In the genomic region with DNA sequence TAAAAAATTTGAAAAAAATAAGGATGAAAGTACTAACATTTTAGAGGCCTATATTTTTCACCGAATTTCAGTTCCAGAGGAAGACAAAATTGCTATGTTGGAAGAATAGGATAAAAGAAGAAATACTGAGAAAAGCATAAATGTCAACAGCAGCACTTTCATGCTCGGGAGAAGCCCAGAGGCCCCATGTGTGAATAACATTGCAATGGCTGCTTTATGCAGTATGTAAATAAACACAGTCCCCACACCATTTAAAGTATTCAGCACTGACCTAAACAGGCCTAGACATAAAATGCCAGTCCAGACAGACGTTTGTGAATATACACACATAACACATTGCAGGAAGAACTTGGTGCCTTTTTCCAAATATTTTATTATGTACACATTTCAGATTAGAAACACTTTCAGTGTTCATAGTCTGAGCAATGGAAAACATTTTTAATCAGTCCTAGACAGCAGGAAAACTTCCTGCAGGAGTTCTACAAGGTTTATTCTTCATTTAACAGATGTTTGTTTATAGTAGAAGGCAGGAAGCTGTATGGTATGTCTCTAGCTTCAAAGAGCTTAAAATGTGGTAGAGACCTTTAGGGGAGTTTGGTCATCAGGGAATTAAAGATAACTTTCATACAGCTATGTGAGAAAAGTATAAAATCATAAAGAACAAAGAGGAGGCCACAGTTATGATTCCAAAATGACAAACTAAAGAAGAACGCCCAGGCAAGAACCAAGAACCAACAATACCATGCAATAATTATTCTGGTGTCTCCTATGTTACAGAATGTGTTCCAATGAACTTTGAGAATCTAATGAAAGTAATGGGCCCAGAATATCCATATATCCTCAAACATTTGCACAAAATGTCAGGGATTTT, we compare ENCODE assay signal across 13 cellular contexts. TPM values are rescaled to one million over a fixed set of nuclear protein-coding genes. Genes with fewer than 3 reads are reported as not detected.
DNase-seq lines count a peak whose midpoint lies in the region; ATAC-seq and TF ChIP-seq lines count a peak whose summit lies in the region.
"Had no signal": no experiment of that assay in that cellular context is flagged by ENCODE, and none has a peak within 500 bp of the region (broad histone marks: within the 10 kb centered on the region; RNA-seq: fewer than 3 reads in every experiment).

No MANE protein-coding gene starts in this region.

- TF ChIP-seq CTCF in tibial artery (IDR thresholded peaks at IDR 0.05): no peak

- H3K4me1 ChIP-seq in tibial artery: peaks cover 0 to 74% (median 42%) of the 10 kb centered on the region in 4 donors

- intact Hi-C loops in tibial artery (cut with DNase I; ENCODE audit: low total_unique reads): no loop called here

- POLR2A ChIA-PET in activated CD4-positive, alpha-beta T cell treated with anti-CD3 and anti-CD28 coated beads, Interleukin-2, amount 10 ng/mL, durations not matched to agents 7 days and 5 days (lab: Charles Lee): no interaction called here

- H3K4me3 ChIP-seq in tibial artery: no peak overlapping the region

- H3K4me1 Mint-ChIP-seq in activated CD4-positive, alpha-beta T cell treated with anti-CD3 and anti-CD28 coated beads, Interleukin-2, amount 10 ng/mL, durations not matched to agents 7 days and 5 days: peaks cover 80% of the 10 kb centered on the region
- peaks cover 40% of the 10 kb centered on the region for H3K4me1 Mint-ChIP-seq in activated CD8-positive, alpha-beta memory T cell treated with anti-CD3 and anti-CD28 coated beads, Interleukin-2, amount 10 ng/mL, durations not matched to agents 7 days and 5 days

- DNase-seq in activated CD4-positive, alpha-beta T cell treated with anti-CD3 and anti-CD28 coated beads, Interleukin-2, amount 10 ng/mL, durations not matched to agents 7 days and 5 days: no peak
- DNase-seq in activated CD4-positive, alpha-beta T cell treated with anti-CD3 and anti-CD28 coated beads, Interleukin-2, amount 50 U/mL, for 1 hour: no peak
- DNase-seq in astrocyte of the hippocampus (ENCODE audit: low read depth, low spot score) (peak; percentile 55), iris pigment epithelial cell (ENCODE audit: low read depth) (peak; percentile 69), tibial artery (no peak), NCI-H446 (lab: John Stamatoyannopoulos, UW) (no peak), GF-D8 (lab: John Stamatoyannopoulos, UW) (no peak)
- no peak for DNase-seq in activated CD8-positive, alpha-beta memory T cell treated with anti-CD3 and anti-CD28 coated beads, Interleukin-2, amount 10 ng/mL, durations not matched to agents 7 days and 5 days
- DNase-seq: activated T-cell treated with anti-CD3 and anti-CD28 coated beads, Interleukin-2, amount 50 U/mL, for 24 hours; GOT3; NCI-H82 had no signal

- H3K9me3 ChIP-seq in tibial artery: no peaks in the 10 kb centered on the region

- peak overlapping the region; percentile 68 to 70 for H3K27ac ChIP-seq in tibial artery

- H3K4me3 Mint-ChIP-seq in activated CD4-positive, alpha-beta T cell treated with anti-CD3 and anti-CD28 coated beads, Interleukin-2, amount 10 ng/mL, durations not matched to agents 7 days and 5 days: no peak overlapping the region
- H3K4me3 Mint-ChIP-seq in activated CD8-positive, alpha-beta memory T cell treated with anti-CD3 and anti-CD28 coated beads, Interleukin-2, amount 10 ng/mL, durations not matched to agents 7 days and 5 days: no peak overlapping the region
- H3K4me3 Mint-ChIP-seq: activated T-cell treated with anti-CD3 and anti-CD28 coated beads, Interleukin-2, amount 50 U/mL, for 24 hours; dendritic cell treated with granulocyte-macrophage colony-stimulating factor and Interleukin-4, amounts not matched to agents 40 ng/mL and 50 ng/mL, for 4 days; T-helper 1 cell treated with Interleukin-12 subunit alpha and Interleukin-12 subunit beta and Interleukin-4 antibody, amounts not matched to agents 30 μg/mL and 1 μg/mL, for 36 hours had no signal

- no peak for ATAC-seq in activated CD8-positive, alpha-beta memory T cell treated with anti-CD3 and anti-CD28 coated beads, Interleukin-2, amount 10 ng/mL, durations not matched to agents 7 days and 5 days

- peak overlapping the region; percentile 7 for H3K27ac Mint-ChIP-seq in activated CD4-positive, alpha-beta T cell treated with anti-CD3 and anti-CD28 coated beads, Interleukin-2, amount 10 ng/mL, durations not matched to agents 7 days and 5 days
- H3K27ac Mint-ChIP-seq in activated CD8-positive, alpha-beta memory T cell treated with anti-CD3 and anti-CD28 coated beads, Interleukin-2, amount 10 ng/mL, durations not matched to agents 7 days and 5 days: no peak overlapping the region
- H3K27ac Mint-ChIP-seq: activated T-cell treated with anti-CD3 and anti-CD28 coated beads, Interleukin-2, amount 50 U/mL, for 24 hours; dendritic cell treated with granulocyte-macrophage colony-stimulating factor and Interleukin-4, amounts not matched to agents 40 ng/mL and 50 ng/mL, for 4 days; T-helper 1 cell treated with Interleukin-12 subunit alpha and Interleukin-12 subunit beta and Interleukin-4 antibody, amounts not matched to agents 30 μg/mL and 1 μg/mL, for 36 hours had no signal

- H3K27me3 Mint-ChIP-seq in activated CD4-positive, alpha-beta T cell treated with anti-CD3 and anti-CD28 coated beads, Interleukin-2, amount 10 ng/mL, durations not matched to agents 7 days and 5 days: no peaks in the 10 kb centered on the region
- H3K27me3 Mint-ChIP-seq in activated CD8-positive, alpha-beta memory T cell treated with anti-CD3 and anti-CD28 coated beads, Interleukin-2, amount 10 ng/mL, durations not matched to agents 7 days and 5 days: no peaks in the 10 kb centered on the region
- H3K27me3 Mint-ChIP-seq: activated T-cell treated with anti-CD3 and anti-CD28 coated beads, Interleukin-2, amount 50 U/mL, for 24 hours; dendritic cell treated with granulocyte-macrophage colony-stimulating factor and Interleukin-4, amounts not matched to agents 40 ng/mL and 50 ng/mL, for 4 days had no signal

- H3K27me3 ChIP-seq in tibial artery: no peaks in the 10 kb centered on the region

- H3K36me3 ChIP-seq in tibial artery: no peaks in the 10 kb centered on the region

- H3K36me3 Mint-ChIP-seq in activated CD4-positive, alpha-beta T cell treated with anti-CD3 and anti-CD28 coated beads, Interleukin-2, amount 10 ng/mL, durations not matched to agents 7 days and 5 days (ENCODE audit: low read depth): peaks cover 27% of the 10 kb centered on the region
- peaks cover 19% of the 10 kb centered on the region for H3K36me3 Mint-ChIP-seq in activated CD8-positive, alpha-beta memory T cell treated with anti-CD3 and anti-CD28 coated beads, Interleukin-2, amount 10 ng/mL, durations not matched to agents 7 days and 5 days

- H3K9me3 Mint-ChIP-seq in activated CD4-positive, alpha-beta T cell treated with anti-CD3 and anti-CD28 coated beads, Interleukin-2, amount 10 ng/mL, durations not matched to agents 7 days and 5 days: peaks cover 24% of the 10 kb centered on the region
- peaks cover 3% of the 10 kb centered on the region for H3K9me3 Mint-ChIP-seq in activated CD8-positive, alpha-beta memory T cell treated with anti-CD3 and anti-CD28 coated beads, Interleukin-2, amount 10 ng/mL, durations not matched to agents 7 days and 5 days (ENCODE audit: low read depth)
- H3K9me3 Mint-ChIP-seq: dendritic cell treated with granulocyte-macrophage colony-stimulating factor and Interleukin-4, amounts not matched to agents 40 ng/mL and 50 ng/mL, for 4 days had no signal

- CTCF ChIA-PET in activated CD4-positive, alpha-beta T cell treated with anti-CD3 and anti-CD28 coated beads, Interleukin-2, amount 10 ng/mL, durations not matched to agents 7 days and 5 days (lab: Charles Lee): interaction anchor here (0.7 to 1.2 kb wide), 3 partner anchors 10 to 13 kb away, joined by 3 read pairs; no protein-coding TSS in a partner anchor
- CTCF ChIA-PET in activated CD8-positive, alpha-beta memory T cell treated with anti-CD3 and anti-CD28 coated beads, Interleukin-2, amount 10 ng/mL, durations not matched to agents 7 days and 5 days (lab: Charles Lee): interaction anchor here (1.2 to 1.4 kb wide), 2 partner anchors 12 to 258 kb away, joined by 3 to 4 read pairs; no protein-coding TSS in a partner anchor

RNA-seq across cellular contexts. Expression of gene SLC38A2, which starts 30.5 kb away (rescaled TPM):
- total RNA-seq in activated CD4-positive, alpha-beta T cell treated with anti-CD3 and anti-CD28 coated beads, Interleukin-2, amount 10 ng/mL, durations not matched to agents 7 days and 5 days: 100 to 1,000 TPM; 216 to 283 TPM
- total RNA-seq in activated CD8-positive, alpha-beta memory T cell treated with anti-CD3 and anti-CD28 coated beads, Interleukin-2, amount 10 ng/mL, durations not matched to agents 7 days and 5 days: 100 to 1,000 TPM; 168 to 258 TPM

Comparison
In these comparisons a context has a peak if more than half of its experiments do, and no peak if none do; other contexts are left out.
1. DNase-seq: peak in astrocyte of the hippocampus (single experiment) and iris pigment epithelial cell (single experiment); none in activated CD4-positive, alpha-beta T cell treated with anti-CD3 and anti-CD28 coated beads, Interleukin-2, amount 10 ng/mL, durations not matched to agents 7 days and 5 days (single experiment), activated CD4-positive, alpha-beta T cell treated with anti-CD3 and anti-CD28 coated beads, Interleukin-2, amount 50 U/mL, for 1 hour (single experiment), tibial artery (0 of 2), activated CD8-positive, alpha-beta memory T cell treated with anti-CD3 and anti-CD28 coated beads, Interleukin-2, amount 10 ng/mL, durations not matched to agents 7 days and 5 days (single experiment), NCI-H446 (0 of 2) and GF-D8 (single experiment).